In the genomic region with DNA sequence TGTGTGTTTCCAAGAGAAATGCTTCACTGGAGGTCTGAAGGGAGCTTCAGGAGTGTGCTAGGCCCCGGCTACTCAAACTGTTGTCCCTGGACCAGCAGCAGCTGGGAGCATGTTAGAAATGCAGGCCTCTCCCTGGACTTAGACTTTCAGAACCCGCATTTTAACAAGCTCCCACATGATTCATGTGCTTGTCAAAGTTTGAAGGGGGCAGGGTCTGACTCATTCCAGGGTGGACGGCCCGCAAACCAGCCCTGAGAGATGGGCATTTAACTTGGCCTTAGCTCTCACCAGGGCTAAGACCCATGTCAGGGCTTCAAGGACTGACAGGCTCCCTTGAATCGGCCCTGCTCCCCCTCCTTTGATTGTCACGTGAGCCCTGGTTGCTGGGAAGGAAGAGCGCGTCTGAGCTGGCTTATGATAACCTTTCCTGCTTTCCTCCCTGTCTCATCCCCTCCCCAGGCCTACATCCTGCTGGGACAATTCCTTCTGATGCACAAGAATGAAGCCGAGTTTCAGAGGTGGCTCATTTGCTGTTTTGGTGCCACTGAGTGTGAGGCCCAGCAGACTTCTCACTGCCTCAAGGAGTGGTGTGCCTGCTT, we compare ENCODE assay signal across 16 cellular contexts. TPM values are rescaled to one million over a fixed set of nuclear protein-coding genes. Genes with fewer than 3 reads are reported as not detected.
DNase-seq lines count a peak whose midpoint lies in the region; ATAC-seq and TF ChIP-seq lines count a peak whose summit lies in the region.
"Had no signal": no experiment of that assay in that cellular context is flagged by ENCODE, and none has a peak within 500 bp of the region (broad histone marks: within the 10 kb centered on the region; RNA-seq: fewer than 3 reads in every experiment).

No MANE protein-coding gene starts in this region.

- H3K36me3 Mint-ChIP-seq in GM23338 (ENCODE audit: low read depth): peaks cover 21% of the 10 kb centered on the region
- H3K36me3 Mint-ChIP-seq: naive thymus-derived CD4-positive, alpha-beta T cell had no signal

- H3K9me3 Mint-ChIP-seq in GM23338: peaks cover 35% of the 10 kb centered on the region

- DNase-seq in GM23338 (ENCODE audit: low spot score) (no peak), adipocyte (ENCODE audit: low read depth) (peak; percentile 41), foreskin melanocyte (peak; percentile 6), head of caudate nucleus (no peak), GOT3 (lab: John Stamatoyannopoulos, UW) (no peak), HuH-7 (ENCODE audit: low spot score) (no peak)
- DNase-seq: activated CD4-positive, alpha-beta T cell treated with anti-CD3 and anti-CD28 coated beads for 48 hours; C1 segment of cervical spinal cord; central memory CD4-positive, alpha-beta T cell; naive thymus-derived CD4-positive, alpha-beta T cell; NCI-H187; stimulated activated CD4-positive, alpha-beta T cell treated with anti-CD3 and anti-CD28 coated beads, Interleukin-15, amount 100 ng/mL, for 24 hours had no signal

- H3F3A ChIP-seq in GM23338 (replicated peaks; ENCODE audit: low read depth): no peaks in the 10 kb centered on the region

- H3K27ac Mint-ChIP-seq in GM23338: no peak overlapping the region
- H3K27ac Mint-ChIP-seq: activated T-helper 17 cell treated with anti-CD3 and anti-CD28 coated beads, Interleukin-2, amount 50 U/mL, for 72 hours; naive thymus-derived CD4-positive, alpha-beta T cell had no signal

- H3K4me3 ChIP-seq in GM23338 (no peak overlapping the region), adipocyte (ENCODE audit: low read length) (no peak overlapping the region), parathyroid adenoma (ENCODE audit: low read depth, low read length) (no peak overlapping the region)
- H3K4me3 ChIP-seq: esophagus muscularis mucosa had no signal

- H3K79me2 ChIP-seq in GM23338 (replicated peaks; ENCODE audit: insufficient read depth) (no peaks in the 10 kb centered on the region), parathyroid adenoma (no peaks in the 10 kb centered on the region)

- H3K27ac ChIP-seq in GM23338 (ENCODE audit: low read depth): no peak overlapping the region
- H3K27ac ChIP-seq in parathyroid adenoma: no peak overlapping the region
- H3K27ac ChIP-seq: esophagus muscularis mucosa had no signal

- H3K36me3 ChIP-seq in GM23338 (ENCODE audit: insufficient read depth) (no peaks in the 10 kb centered on the region), adipocyte (ENCODE audit: control insufficient read depth, insufficient read depth, low read length, severe bottlenecking) (no peaks in the 10 kb centered on the region), parathyroid adenoma (ENCODE audit: control insufficient read depth, insufficient read depth, low read length) (no peaks in the 10 kb centered on the region)
- H3K36me3 ChIP-seq: esophagus muscularis mucosa had no signal

- H3K4me1 ChIP-seq in GM23338 (ENCODE audit: insufficient read depth): no peaks in the 10 kb centered on the region
- H3K4me1 ChIP-seq in adipocyte (ENCODE audit: control insufficient read depth, insufficient read depth, low read length): no peaks in the 10 kb centered on the region
- H3K4me1 ChIP-seq in parathyroid adenoma: no peaks in the 10 kb centered on the region

- H3K9me2 ChIP-seq in GM23338 (ENCODE audit: insufficient read depth): peaks cover 4% of the 10 kb centered on the region; the same call in 1 of the 2 replicates

- H3K9me3 ChIP-seq in adipocyte (ENCODE audit: control insufficient read depth, low read length): peaks cover 3% of the 10 kb centered on the region
- H3K9me3 ChIP-seq in parathyroid adenoma (ENCODE audit: control insufficient read depth, low read length): no peaks in the 10 kb centered on the region

- no peak for TF ChIP-seq CTCF in GM23338 (conservative IDR thresholded peaks at IDR 0.05; ENCODE audit: low read depth in 2 of 2)
- TF ChIP-seq CTCF in parathyroid adenoma (IDR thresholded peaks at IDR 0.05): no peak

- ATAC-seq in GM23338 (no peak; the same call in 2 of the 3 replicates), GM19452 (IDR thresholded peaks at IDR 0.05; ENCODE audit: unreplicated experiment) (no peak)
- ATAC-seq: activated T-helper 17 cell treated with anti-CD3 and anti-CD28 coated beads, Interleukin-2, amount 50 U/mL, for 72 hours; naive thymus-derived CD4-positive, alpha-beta T cell had no signal

- H4K20me1 ChIP-seq in GM23338 (replicated peaks; ENCODE audit: insufficient read depth): no peaks in the 10 kb centered on the region

- H3K4me2 ChIP-seq in GM23338 (no peak overlapping the region), parathyroid adenoma (ENCODE audit: low read length) (no peak overlapping the region)

- no peak overlapping the region for H3K4me3 Mint-ChIP-seq in GM23338
- H3K4me3 Mint-ChIP-seq: activated T-helper 17 cell treated with anti-CD3 and anti-CD28 coated beads, Interleukin-2, amount 50 U/mL, for 72 hours; naive thymus-derived CD4-positive, alpha-beta T cell had no signal

- H2AFZ ChIP-seq in GM23338 (peak overlapping the region; percentile 66), parathyroid adenoma (peak overlapping the region; percentile 61)

- H3K27me3 ChIP-seq in GM23338 (ENCODE audit: insufficient read depth) (no peaks in the 10 kb centered on the region), adipocyte (replicated peaks; ENCODE audit: control insufficient read depth, insufficient read depth, low read length) (no peaks in the 10 kb centered on the region), parathyroid adenoma (ENCODE audit: control insufficient read depth, insufficient read depth, low read length) (no peaks in the 10 kb centered on the region)
- H3K27me3 ChIP-seq: esophagus muscularis mucosa had no signal

- intact Hi-C loops in head of caudate nucleus (cut with DNase I): no loop called here

- no peak overlapping the region for H3K9ac ChIP-seq in adipocyte (ENCODE audit: low read length)
- no peak overlapping the region for H3K9ac ChIP-seq in parathyroid adenoma

- peaks cover 12% of the 10 kb centered on the region; the same call in 1 of the 3 replicates for H3K4me1 Mint-ChIP-seq in GM23338
- H3K4me1 Mint-ChIP-seq: activated T-helper 17 cell treated with anti-CD3 and anti-CD28 coated beads, Interleukin-2, amount 50 U/mL, for 72 hours; naive thymus-derived CD4-positive, alpha-beta T cell had no signal

- H3K27me3 Mint-ChIP-seq in GM23338 (ENCODE audit: insufficient read depth, low read depth, poor library complexity): peaks cover 3% of the 10 kb centered on the region

TF ChIP-seq in GM23338, 12 proteins besides CTCF, POLR2A, EP300 and RAD21:
- TF ChIP-seq ZNF331 (CRISPR knock-in tag; IDR thresholded peaks at IDR 0.05; ENCODE audit: low read depth) (no peak), STAT1 (IDR thresholded peaks at IDR 0.05; ENCODE audit: unreplicated experiment) (no peak)

RNA-seq across cellular contexts. Expression of a gene that starts 35.5 kb away (rescaled TPM):
- not detected in 2 replicates for total RNA-seq in GM23338 (2014; rRNA removed; shearing (Covaris generic))
- polyA plus RNA-seq in GM23338 (2016; fragmentation: Nextera tagmentation; extraction: Ambion mirVana): not detected in 2 replicates
- total RNA-seq: activated T-helper 17 cell treated with anti-CD3 and anti-CD28 coated beads, Interleukin-2, amount 50 U/mL, for 72 hours; esophagus muscularis mucosa; naive thymus-derived CD4-positive, alpha-beta T cell had no signal
- polyA plus RNA-seq: naive thymus-derived CD4-positive, alpha-beta T cell had no signal

RNA-seq across cellular contexts. Expression of a gene that starts 53.3 kb away (rescaled TPM):
- total RNA-seq in GM23338 (2014; rRNA removed; shearing (Covaris generic)): 105 and 109 TPM in 2 replicates
- 113 and 125 TPM in 2 replicates for polyA plus RNA-seq in GM23338 (2016; fragmentation: Nextera tagmentation; extraction: Ambion mirVana)

Comparison
In these comparisons a context has a peak if more than half of its experiments do, and no peak if none do; other contexts are left out.
1. DNase-seq: peak in adipocyte (single experiment) and foreskin melanocyte (single experiment); none in GM23338 (single experiment), head of caudate nucleus (0 of 42), GOT3 (single experiment) and HuH-7 (single experiment).